24 cellular contexts compared by ENCODE assay signal in genomic region chr12:79885956-79886490, GRCh38. TPM values are rescaled to one million over a fixed set of nuclear protein-coding genes. Genes with fewer than 3 reads are reported as not detected.
DNase-seq lines count a peak whose midpoint lies in the region; ATAC-seq and TF ChIP-seq lines count a peak whose summit lies in the region.
"Had no signal": no experiment of that assay in that cellular context is flagged by ENCODE, and none has a peak within 500 bp of the region (broad histone marks: within the 10 kb centered on the region; RNA-seq: fewer than 3 reads in every experiment).

No MANE protein-coding gene starts in this region.

- H3K27me3 ChIP-seq in GM23248 (replicated peaks; ENCODE audit: insufficient read depth) = no peaks in the 10 kb centered on the region
- H3K27me3 ChIP-seq: tibial nerve had no signal

- H3K36me3 Mint-ChIP-seq in osteocyte (ENCODE audit: unreplicated experiment) = no peaks in the 10 kb centered on the region
- H3K36me3 Mint-ChIP-seq: T-cell had no signal

- peak overlapping the region; percentile 4 for H3K4me2 ChIP-seq in GM23248 (ENCODE audit: unreplicated experiment)

- in situ Hi-C loops in GM23248 (cut with MboI) = no loop called here

- H3K4me1 Mint-ChIP-seq in osteocyte (ENCODE audit: unreplicated experiment) = peaks cover 85% of the 10 kb centered on the region

- no peaks in the 10 kb centered on the region for H3K27me3 Mint-ChIP-seq in osteocyte (ENCODE audit: unreplicated experiment)
- H3K27me3 Mint-ChIP-seq: activated CD4-positive, alpha-beta T cell treated with anti-CD3 and anti-CD28 coated beads for 36 hours; activated naive CD8-positive, alpha-beta T cell treated with anti-CD3 and anti-CD28 coated beads for 36 hours; activated T-helper 17 cell treated with anti-CD3 and anti-CD28 coated beads, Interleukin-2, amount 50 U/mL, for 72 hours; brain; T-cell had no signal

- no peaks in the 10 kb centered on the region for H3K9me3 ChIP-seq in GM23248 (ENCODE audit: low read depth)
- H3K9me3 ChIP-seq: prostate gland, tibial nerve had no signal

- H3F3A ChIP-seq in GM23248 (ENCODE audit: insufficient read depth) = peaks cover 47% of the 10 kb centered on the region

- peak overlapping the region; percentile 90 for H3K27ac Mint-ChIP-seq in osteocyte (ENCODE audit: unreplicated experiment)
- H3K27ac Mint-ChIP-seq: activated CD4-positive, alpha-beta T cell treated with anti-CD3 and anti-CD28 coated beads for 36 hours; activated naive CD8-positive, alpha-beta T cell treated with anti-CD3 and anti-CD28 coated beads for 36 hours; activated T-helper 17 cell treated with anti-CD3 and anti-CD28 coated beads, Interleukin-2, amount 50 U/mL, for 72 hours; nephron progenitor cell; T-cell had no signal

- 98 to 100% methylated on average over 3 of the region's 3 CpGs for WGBS in GM23248 (ENCODE audit: low coverage in 1 of 2, low lambda C conversion rate in 2 of 2, missing lambda C conversion rate in 2 of 2), 2 experiments

- H3K27ac ChIP-seq in GM23248 (0 out of 2 replicates have a peak overlapping the region, but pooled peaks have one; percentile 3), coronary artery (peak overlapping the region; percentile 46 to 56)
- H3K27ac ChIP-seq: prostate gland had no signal

- no peak for ATAC-seq in GM21447 (IDR thresholded peaks at IDR 0.05; ENCODE audit: unreplicated experiment)
- ATAC-seq: esophagus mucosa, Right ventricle myocardium inferior had no signal

- 0 out of 2 replicates have a peak, but pooled peaks cover 3% of the 10 kb centered on the region for H3K36me3 ChIP-seq in GM23248 (ENCODE audit: low read depth)
- H3K36me3 ChIP-seq: prostate gland, tibial nerve had no signal

- no peak overlapping the region for H3K4me3 Mint-ChIP-seq in osteocyte (ENCODE audit: unreplicated experiment)
- H3K4me3 Mint-ChIP-seq: activated CD4-positive, alpha-beta T cell treated with anti-CD3 and anti-CD28 coated beads for 36 hours; activated naive CD8-positive, alpha-beta T cell treated with anti-CD3 and anti-CD28 coated beads for 36 hours; activated T-helper 17 cell treated with anti-CD3 and anti-CD28 coated beads, Interleukin-2, amount 50 U/mL, for 72 hours; brain; nephron progenitor cell; T-cell had no signal

- TF ChIP-seq CTCF in coronary artery (IDR thresholded peaks at IDR 0.05) (no peak), osteocyte (IDR thresholded peaks at IDR 0.05) (no peak)

- peaks cover 100% of the 10 kb centered on the region for H3K79me2 ChIP-seq in GM23248 (ENCODE audit: insufficient read depth)

- no peak overlapping the region for H2AFZ ChIP-seq in GM23248

- H4K20me1 ChIP-seq in GM23248 (ENCODE audit: insufficient read depth) = peaks cover 18% of the 10 kb centered on the region; the same call in 1 of the 2 replicates

- peaks cover 89% of the 10 kb centered on the region for H3K4me1 ChIP-seq in GM23248 (ENCODE audit: insufficient read depth)

- no peaks in the 10 kb centered on the region for H3K9me3 Mint-ChIP-seq in osteocyte (ENCODE audit: unreplicated experiment)
- H3K9me3 Mint-ChIP-seq: activated naive CD8-positive, alpha-beta T cell treated with anti-CD3 and anti-CD28 coated beads for 36 hours; activated T-helper 17 cell treated with anti-CD3 and anti-CD28 coated beads, Interleukin-2, amount 50 U/mL, for 72 hours; nephron progenitor cell; T-cell had no signal

- H3K4me3 ChIP-seq in GM23248 (no peak overlapping the region), coronary artery (no peak overlapping the region)
- H3K4me3 ChIP-seq: prostate gland, tibial nerve had no signal

- H3K9me2 ChIP-seq in GM23248 (ENCODE audit: insufficient read depth) = no peaks in the 10 kb centered on the region

- DNase-seq in GM23248 = no peak
- peak; percentile 11 to 42 for DNase-seq in NOMO-1 (lab: John Stamatoyannopoulos, UW; ENCODE audit: unreplicated experiment in 2 of 2)
- DNase-seq in coronary artery (ENCODE audit: low spot score) = no peak
- no peak for DNase-seq in osteocyte (ENCODE audit: extremely low spot score, unreplicated experiment)
- no peak for DNase-seq in NCI-H1105 treated with DMSO at 0.1 percent for 48 hours (lab: John Stamatoyannopoulos, UW)
- DNase-seq in effector CD4-positive, alpha-beta T cell = no peak
- DNase-seq in NCI-H146 (lab: John Stamatoyannopoulos, UW) = no peak
- DNase-seq: activated CD4-positive, alpha-beta T cell treated with anti-CD3 and anti-CD28 coated beads for 36 hours; activated naive CD8-positive, alpha-beta T cell treated with anti-CD3 and anti-CD28 coated beads for 36 hours; left cardiac atrium; NCI-H1436; NCI-H2171 treated with DMSO at 0.1 percent for 48 hours; NCI-H526; nephron progenitor cell; stimulated activated CD4-positive, alpha-beta T cell treated with anti-CD3 and anti-CD28 coated beads, Interleukin-2, amount 100 ng/mL, for 48 hours; stimulated activated naive CD4-positive, alpha-beta T cell treated with Interleukin-2 at 50 U/mL for 16 hours; T-cell had no signal

- no peak overlapping the region for H3K9ac ChIP-seq in GM23248

RNA-seq across cellular contexts. Expression of gene PPP1R12A, which starts 48.9 kb away (rescaled TPM):
- 88.8 and 91.1 TPM in 2 replicates for total RNA-seq in GM23248 (2014; rRNA removed; shearing (Covaris generic))
- 129 and 144 TPM in 2 replicates for polyA plus RNA-seq in GM23248 (2016; fragmentation: Nextera tagmentation; extraction: Ambion mirVana)
- total RNA-seq in osteocyte = 116 and 124 TPM in 2 replicates

Comparison
In these comparisons a context has a peak if more than half of its experiments do, and no peak if none do; other contexts are left out.
1. DNase-seq: peak in NOMO-1 (2 of 2); none in GM23248 (single experiment), coronary artery (single experiment), osteocyte (single experiment), NCI-H1105 treated with DMSO at 0.1 percent for 48 hours (single experiment), effector CD4-positive, alpha-beta T cell (single experiment) and NCI-H146 (single experiment).